ENCODE assay signal across 2 cellular contexts in the genomic region with DNA sequence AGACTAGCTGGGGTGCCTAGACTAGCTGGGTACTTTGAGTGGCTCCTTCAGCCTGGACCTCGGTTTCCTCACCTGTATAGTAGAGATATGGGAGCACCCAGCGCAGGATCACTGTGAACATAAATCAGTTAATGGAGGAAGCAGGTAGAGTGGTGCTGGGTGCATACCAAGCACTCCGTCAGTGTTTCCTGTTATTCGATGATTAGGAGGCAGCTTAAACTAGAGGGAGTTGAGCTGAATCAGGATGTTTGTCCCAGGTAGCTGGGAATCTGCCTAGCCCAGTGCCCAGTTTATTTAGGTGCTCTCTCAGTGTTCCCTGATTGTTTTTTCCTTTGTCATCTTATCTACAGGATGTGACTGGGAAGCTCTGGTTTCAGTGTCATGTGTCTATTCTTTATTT.
TF ChIP-seq lines count a peak whose summit lies in the region.

No MANE protein-coding gene starts in this region.

TF ChIP-seq in SK-N-SH, 30 proteins besides CTCF, POLR2A, EP300 and RAD21 (continued from another document):
- TF ChIP-seq ZBTB33 (IDR thresholded peaks at IDR 0.05; ENCODE audit: borderline replicate concordance, low read depth) (no peak), ELF1 (IDR thresholded peaks at IDR 0.05) (no peak), TEAD4 (IDR thresholded peaks at IDR 0.05; ENCODE audit: borderline replicate concordance, insufficient read depth) (no peak), RXRA (IDR thresholded peaks at IDR 0.05; ENCODE audit: borderline replicate concordance, low read depth) (no peak), SIN3A (IDR thresholded peaks at IDR 0.05; ENCODE audit: borderline replicate concordance, low read depth, low read length) (no peak), RCOR1 (IDR thresholded peaks at IDR 0.05; ENCODE audit: low read length) (no peak), MAX (IDR thresholded peaks at IDR 0.05; ENCODE audit: low read depth) (no peak), JUND (IDR thresholded peaks at IDR 0.05) (no peak), USF1 (IDR thresholded peaks at IDR 0.05; ENCODE audit: borderline replicate concordance, low read depth) (no peak), NRF1 (IDR thresholded peaks at IDR 0.05; ENCODE audit: low read depth, low read length) (no peak), RFX5 (IDR thresholded peaks at IDR 0.05; ENCODE audit: low read length) (no peak)
- TF ChIP-seq, protein P1, sequence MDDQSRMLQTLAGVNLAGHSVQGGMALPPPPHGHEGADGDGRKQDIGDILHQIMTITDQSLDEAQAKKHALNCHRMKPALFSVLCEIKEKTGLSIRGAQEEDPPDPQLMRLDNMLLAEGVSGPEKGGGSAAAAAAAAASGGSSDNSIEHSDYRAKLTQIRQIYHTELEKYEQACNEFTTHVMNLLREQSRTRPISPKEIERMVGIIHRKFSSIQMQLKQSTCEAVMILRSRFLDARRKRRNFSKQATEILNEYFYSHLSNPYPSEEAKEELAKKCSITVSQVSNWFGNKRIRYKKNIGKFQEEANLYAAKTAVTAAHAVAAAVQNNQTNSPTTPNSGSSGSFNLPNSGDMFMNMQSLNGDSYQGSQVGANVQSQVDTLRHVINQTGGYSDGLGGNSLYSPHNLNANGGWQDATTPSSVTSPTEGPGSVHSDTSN (IDR thresholded peaks at IDR 0.05), result no peak
- TF ChIP-seq, protein P2, sequence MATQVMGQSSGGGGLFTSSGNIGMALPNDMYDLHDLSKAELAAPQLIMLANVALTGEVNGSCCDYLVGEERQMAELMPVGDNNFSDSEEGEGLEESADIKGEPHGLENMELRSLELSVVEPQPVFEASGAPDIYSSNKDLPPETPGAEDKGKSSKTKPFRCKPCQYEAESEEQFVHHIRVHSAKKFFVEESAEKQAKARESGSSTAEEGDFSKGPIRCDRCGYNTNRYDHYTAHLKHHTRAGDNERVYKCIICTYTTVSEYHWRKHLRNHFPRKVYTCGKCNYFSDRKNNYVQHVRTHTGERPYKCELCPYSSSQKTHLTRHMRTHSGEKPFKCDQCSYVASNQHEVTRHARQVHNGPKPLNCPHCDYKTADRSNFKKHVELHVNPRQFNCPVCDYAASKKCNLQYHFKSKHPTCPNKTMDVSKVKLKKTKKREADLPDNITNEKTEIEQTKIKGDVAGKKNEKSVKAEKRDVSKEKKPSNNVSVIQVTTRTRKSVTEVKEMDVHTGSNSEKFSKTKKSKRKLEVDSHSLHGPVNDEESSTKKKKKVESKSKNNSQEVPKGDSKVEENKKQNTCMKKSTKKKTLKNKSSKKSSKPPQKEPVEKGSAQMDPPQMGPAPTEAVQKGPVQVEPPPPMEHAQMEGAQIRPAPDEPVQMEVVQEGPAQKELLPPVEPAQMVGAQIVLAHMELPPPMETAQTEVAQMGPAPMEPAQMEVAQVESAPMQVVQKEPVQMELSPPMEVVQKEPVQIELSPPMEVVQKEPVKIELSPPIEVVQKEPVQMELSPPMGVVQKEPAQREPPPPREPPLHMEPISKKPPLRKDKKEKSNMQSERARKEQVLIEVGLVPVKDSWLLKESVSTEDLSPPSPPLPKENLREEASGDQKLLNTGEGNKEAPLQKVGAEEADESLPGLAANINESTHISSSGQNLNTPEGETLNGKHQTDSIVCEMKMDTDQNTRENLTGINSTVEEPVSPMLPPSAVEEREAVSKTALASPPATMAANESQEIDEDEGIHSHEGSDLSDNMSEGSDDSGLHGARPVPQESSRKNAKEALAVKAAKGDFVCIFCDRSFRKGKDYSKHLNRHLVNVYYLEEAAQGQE (IDR thresholded peaks at IDR 0.05; ENCODE audit: low read depth, low read length), result no peak

TF ChIP-seq in SK-N-SH treated with all-trans-retinoic acid at 6 μM for 48 hours, 23 proteins besides CTCF, POLR2A, EP300 and RAD21 (continued from another document):
- no peak for TF ChIP-seq PATZ1 (CRISPR knock-in tag; IDR thresholded peaks at IDR 0.05; ENCODE audit: borderline replicate concordance)
- TF ChIP-seq TOX (CRISPR knock-in tag; IDR thresholded peaks at IDR 0.05; ENCODE audit: borderline replicate concordance), result no peak
- no peak for TF ChIP-seq GLIS3 (CRISPR knock-in tag; IDR thresholded peaks at IDR 0.05)
- TF ChIP-seq, protein P3, sequence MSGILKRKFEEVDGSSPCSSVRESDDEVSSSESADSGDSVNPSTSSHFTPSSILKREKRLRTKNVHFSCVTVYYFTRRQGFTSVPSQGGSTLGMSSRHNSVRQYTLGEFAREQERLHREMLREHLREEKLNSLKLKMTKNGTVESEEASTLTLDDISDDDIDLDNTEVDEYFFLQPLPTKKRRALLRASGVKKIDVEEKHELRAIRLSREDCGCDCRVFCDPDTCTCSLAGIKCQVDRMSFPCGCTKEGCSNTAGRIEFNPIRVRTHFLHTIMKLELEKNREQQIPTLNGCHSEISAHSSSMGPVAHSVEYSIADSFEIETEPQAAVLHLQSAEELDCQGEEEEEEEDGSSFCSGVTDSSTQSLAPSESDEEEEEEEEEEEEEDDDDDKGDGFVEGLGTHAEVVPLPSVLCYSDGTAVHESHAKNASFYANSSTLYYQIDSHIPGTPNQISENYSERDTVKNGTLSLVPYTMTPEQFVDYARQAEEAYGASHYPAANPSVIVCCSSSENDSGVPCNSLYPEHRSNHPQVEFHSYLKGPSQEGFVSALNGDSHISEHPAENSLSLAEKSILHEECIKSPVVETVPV (CRISPR knock-in tag; IDR thresholded peaks at IDR 0.05), result no peak
- TF ChIP-seq BACH2 (CRISPR knock-in tag; IDR thresholded peaks at IDR 0.05; ENCODE audit: borderline replicate concordance), result no peak
- TF ChIP-seq POU6F1 (CRISPR knock-in tag; IDR thresholded peaks at IDR 0.05; ENCODE audit: borderline replicate concordance, low read depth), result no peak
- no peak for TF ChIP-seq PPARA (CRISPR knock-in tag; IDR thresholded peaks at IDR 0.05; ENCODE audit: borderline replicate concordance)
